8 cellular contexts compared by ENCODE assay signal in the genomic region with DNA sequence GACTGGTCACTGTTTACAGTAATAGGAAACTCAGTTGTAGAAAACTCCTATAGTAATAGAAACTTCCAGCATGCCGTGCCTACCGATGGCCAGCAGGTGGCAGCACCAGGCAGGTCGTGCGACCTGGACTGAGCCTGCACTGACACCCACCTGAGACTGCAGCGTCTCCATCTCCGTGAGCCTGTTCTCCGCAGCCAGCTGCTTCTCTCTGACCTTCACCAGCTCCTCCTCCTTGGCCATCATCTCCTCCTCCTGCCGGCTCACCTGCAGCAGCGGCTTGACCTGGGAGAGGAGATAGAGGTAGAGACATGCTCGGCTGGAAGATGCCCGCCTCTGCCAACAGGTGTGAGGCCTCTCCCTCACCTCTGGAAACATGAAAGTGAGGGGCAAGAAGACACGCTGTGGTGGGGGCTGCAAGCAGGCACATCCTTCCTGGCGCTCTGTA. TPM values are rescaled to one million over a fixed set of nuclear protein-coding genes. Genes with fewer than 3 reads are reported as not detected.
A peak's percentile ranks its signal among the peaks of the same experiment; 100 is the strongest.
DNase-seq lines count a peak whose midpoint lies in the region; ATAC-seq and TF ChIP-seq lines count a peak whose summit lies in the region.

No MANE protein-coding gene starts in this region.

- H3K4me3 Mint-ChIP-seq in activated CD8-positive, alpha-beta T cell treated with anti-CD3 and anti-CD28 coated beads for 36 hours = no peak overlapping the region

- WGBS in lung, 2 donors = 37% methylated on average over 13 of the region's 13 CpGs

- TF ChIP-seq CTCF in activated CD8-positive, alpha-beta T cell treated with anti-CD3 and anti-CD28 coated beads for 36 hours (IDR thresholded peaks at IDR 0.05) = peak; percentile 94
- TF ChIP-seq CTCF in lung (IDR thresholded peaks at IDR 0.05; ENCODE audit: control extremely low read depth, extremely low read depth) = peak; percentile 88

- peak; percentile 93 for ATAC-seq in activated CD8-positive, alpha-beta T cell treated with anti-CD3 and anti-CD28 coated beads for 36 hours
- ATAC-seq in lung (ENCODE audit: insufficient read depth, low FRiP score) = peak; percentile 51
- ATAC-seq in GM19463 (IDR thresholded peaks at IDR 0.05; ENCODE audit: unreplicated experiment) = no peak

- peaks cover 49% of the 10 kb centered on the region for H3K4me1 ChIP-seq in BLaER1
- no peaks in the 10 kb centered on the region for H3K4me1 ChIP-seq in HAP-1
- H3K4me1 ChIP-seq in duodenal mucosa (ENCODE audit: control insufficient read depth in 1 of 2, insufficient read depth in 2 of 2, low read length in 2 of 2) = peaks cover 14 to 16% of the 10 kb centered on the region in 2 donors
- peaks cover 0 to 3% of the 10 kb centered on the region in 2 donors for H3K4me1 ChIP-seq in lung (ENCODE audit: control insufficient read depth in 2 of 2, insufficient read depth in 2 of 2, low read length in 2 of 2)

- H3K27ac ChIP-seq in BLaER1 (no peak overlapping the region), duodenal mucosa (ENCODE audit: low read depth, low read length) (peak overlapping the region; percentile 34), lung (ENCODE audit: low read depth in 1 of 2, low read length in 1 of 2) (peak overlapping the region in 1 of 2 donors; percentile 63)

- no peak overlapping the region for H3K9ac ChIP-seq in BLaER1
- H3K9ac ChIP-seq in duodenal mucosa (ENCODE audit: low read depth in 1 of 2, low read length in 2 of 2) = no peak overlapping the region

- H4K20me1 ChIP-seq in BLaER1 = peaks cover 97% of the 10 kb centered on the region

- H3K27me3 ChIP-seq in BLaER1 = no peaks in the 10 kb centered on the region
- no peaks in the 10 kb centered on the region for H3K27me3 ChIP-seq in HAP-1 (ENCODE audit: low read depth)
- H3K27me3 ChIP-seq in duodenal mucosa (ENCODE audit: control insufficient read depth in 1 of 2, insufficient read depth in 2 of 2, low read length in 2 of 2) = no peaks in the 10 kb centered on the region
- no peaks in the 10 kb centered on the region for H3K27me3 ChIP-seq in lung (ENCODE audit: control insufficient read depth, insufficient read depth)

- in situ Hi-C loops in HAP-1 (cut with MboI; ENCODE audit: low sequenced_read_pairs) = loop anchor here (5.0 kb wide), 1 partner anchor 166 kb away; no protein-coding TSS in a partner anchor

- H3K4me2 ChIP-seq in BLaER1 = peak overlapping the region; percentile 80

- H3K9me3 Mint-ChIP-seq in activated CD8-positive, alpha-beta T cell treated with anti-CD3 and anti-CD28 coated beads for 36 hours = no peaks in the 10 kb centered on the region

- CTCF ChIA-PET in activated CD8-positive, alpha-beta T cell treated with anti-CD3 and anti-CD28 coated beads for 36 hours (lab: Charles Lee) = interaction anchor here (0.6 to 10.8 kb wide), 50 partner anchors 9 to 236 kb away, joined by 3 to 152 read pairs (median 5); a partner anchor contains a TSS

- H3K27ac Mint-ChIP-seq in activated CD8-positive, alpha-beta T cell treated with anti-CD3 and anti-CD28 coated beads for 36 hours = peak overlapping the region; percentile 54

- peaks cover 6% of the 10 kb centered on the region for H3K4me1 Mint-ChIP-seq in activated CD8-positive, alpha-beta T cell treated with anti-CD3 and anti-CD28 coated beads for 36 hours (ENCODE audit: low read depth)

- H3K9me3 ChIP-seq in BLaER1 (peaks cover 5% of the 10 kb centered on the region; the same call in 1 of the 2 replicates), HAP-1 (no peaks in the 10 kb centered on the region), duodenal mucosa (ENCODE audit: control insufficient read depth in 1 of 2, low read length in 2 of 2) (no peaks in the 10 kb centered on the region), lung (ENCODE audit: control insufficient read depth in 2 of 2, insufficient read depth in 1 of 2, low read length in 1 of 2) (no peaks in the 10 kb centered on the region)

- intact Hi-C loops in activated CD8-positive, alpha-beta T cell treated with anti-CD3 and anti-CD28 coated beads for 36 hours (cut with micrococcal nuclease) = loop anchor here (1.0 kb wide), 1 partner anchor 169 kb away; no protein-coding TSS in a partner anchor

- DNase-seq in HAP-1 (ENCODE audit: low spot score in 2 of 2) = peak; percentile 51 to 84
- peak; percentile 9 for DNase-seq in NCI-H748 treated with DMSO at 0.1 percent for 48 hours (lab: John Stamatoyannopoulos, UW)
- DNase-seq in activated CD8-positive, alpha-beta T cell treated with anti-CD3 and anti-CD28 coated beads for 36 hours = peak; percentile 87
- DNase-seq in lung (ENCODE audit: low spot score) = peak; percentile 75
- peak; percentile 73 for DNase-seq in stimulated activated CD8-positive, alpha-beta memory T cell treated with anti-CD3 and anti-CD28 coated beads, Interleukin-15, amount 100 ng/mL, for 1 hour (ENCODE audit: low read depth)

- H3K36me3 ChIP-seq in BLaER1 = peaks cover 100% of the 10 kb centered on the region
- peaks cover 90% of the 10 kb centered on the region for H3K36me3 ChIP-seq in HAP-1 (replicated peaks)
- H3K36me3 ChIP-seq in duodenal mucosa (ENCODE audit: control insufficient read depth in 1 of 2, insufficient read depth in 2 of 2, low read length in 2 of 2) = peaks cover 96 to 97% of the 10 kb centered on the region in 2 donors
- H3K36me3 ChIP-seq in lung (ENCODE audit: control insufficient read depth in 2 of 2, insufficient read depth in 2 of 2, low read length in 2 of 2) = peaks cover 71 to 92% of the 10 kb centered on the region in 2 donors

- peaks cover 77% of the 10 kb centered on the region for H3K36me3 Mint-ChIP-seq in activated CD8-positive, alpha-beta T cell treated with anti-CD3 and anti-CD28 coated beads for 36 hours (ENCODE audit: low read depth)

- POLR2A ChIA-PET in activated CD8-positive, alpha-beta T cell treated with anti-CD3 and anti-CD28 coated beads for 36 hours (lab: Charles Lee) = interaction anchor here (0.6 to 2.8 kb wide), 9 partner anchors 10 to 1814 kb away, joined by 3 to 12 read pairs (median 4); a partner anchor contains a TSS

- no peaks in the 10 kb centered on the region for H3K27me3 Mint-ChIP-seq in activated CD8-positive, alpha-beta T cell treated with anti-CD3 and anti-CD28 coated beads for 36 hours

- H3K4me3 ChIP-seq in BLaER1 (no peak overlapping the region), HAP-1 (no peak overlapping the region), duodenal mucosa (ENCODE audit: low read depth in 1 of 2, low read length in 2 of 2) (no peak overlapping the region), lung (no peak overlapping the region)

RNA-seq across cellular contexts. Expression of a gene that starts 48.5 kb away (rescaled TPM):
- total RNA-seq in activated CD8-positive, alpha-beta T cell treated with anti-CD3 and anti-CD28 coated beads for 36 hours = 10 to 100 TPM; 13.8 to 17.1 TPM
- total RNA-seq in lung = 10 to 100 TPM; 32.3 to 75.0 TPM
- 10 to 100 TPM; 39.6 to 60.8 TPM for polyA plus RNA-seq in lung

Comparison
In these comparisons a context has a peak if more than half of its experiments do, and no peak if none do; other contexts are left out.
1. DNase-seq: peak in every context shown above with its lines; median percentile 87 in activated CD8-positive, alpha-beta T cell treated with anti-CD3 and anti-CD28 coated beads for 36 hours; 75 in lung; 73 in stimulated activated CD8-positive, alpha-beta memory T cell treated with anti-CD3 and anti-CD28 coated beads, Interleukin-15, amount 100 ng/mL, for 1 hour; 68 in HAP-1; 9 in NCI-H748 treated with DMSO at 0.1 percent for 48 hours.